Comparison of ENCODE assay signal across 25 cellular contexts in genomic region chr7:103983201-103983977, GRCh38. TPM values are rescaled to one million over a fixed set of nuclear protein-coding genes. Genes with fewer than 3 reads are reported as not detected.
A peak's percentile ranks its signal among the peaks of the same experiment; 100 is the strongest.
DNase-seq lines count a peak whose midpoint lies in the region; ATAC-seq, FAIRE-seq and TF ChIP-seq lines count a peak whose summit lies in the region.
"Had no signal": no experiment of that assay in that cellular context is flagged by ENCODE, and none has a peak within 500 bp of the region (broad histone marks: within the 10 kb centered on the region; RNA-seq: fewer than 3 reads in every experiment).

No MANE protein-coding gene starts in this region.

- peaks cover 9 to 22% of the 10 kb centered on the region in 2 experiments; a peak in 4 of 5 replicates for H3K4me1 ChIP-seq in K562 (replicated peaks in 1 of 2; ENCODE audit: control insufficient read depth in 2 of 2, insufficient read depth in 2 of 2, low read length in 2 of 2)
- H3K4me1 ChIP-seq in PC-3 (ENCODE audit: insufficient read depth, low read length), result no peaks in the 10 kb centered on the region
- H3K4me1 ChIP-seq in GM23248 (ENCODE audit: insufficient read depth), result no peaks in the 10 kb centered on the region
- H3K4me1 ChIP-seq: BE2C, BLaER1 had no signal

- DNase-seq in G401 (ENCODE audit: low spot score) (peak; percentile 60), K562 (ENCODE audit: extremely low read depth in 1 of 4, low spot score in 3 of 4) (no peak), cerebellum (ENCODE audit: low spot score) (peak; percentile 28), PC-3 (no peak), GM23248 (no peak)
- no peak for DNase-seq in stimulated activated naive CD8-positive, alpha-beta T cell treated with anti-CD3 and anti-CD28 coated beads, Interleukin-15, Interleukin-2, amounts not matched to agents 100 U/mL and 50 U/mL, for 24 hours
- DNase-seq: 8988T; ACHN; BE2C; CD4-positive, alpha-beta memory T cell; CD4-positive, CD25-positive, alpha-beta regulatory T cell; CD8-positive, alpha-beta memory T cell; COR-L47; DMS 273 treated with DMSO at 0.1 percent for 48 hours; DMS153; DMS53; DMS79; DND-41; EL; GF-D8 had no signal

- H3K9me2 ChIP-seq in PC-3 (replicated peaks; ENCODE audit: low read length) (no peaks in the 10 kb centered on the region), GM23248 (ENCODE audit: insufficient read depth) (no peaks in the 10 kb centered on the region)

- H3K9me3 ChIP-seq in K562 (replicated peaks; ENCODE audit: control insufficient read depth, insufficient read depth, low read depth, low read length) (no peaks in the 10 kb centered on the region), PC-3 (ENCODE audit: low read length) (no peaks in the 10 kb centered on the region), GM23248 (ENCODE audit: low read depth) (no peaks in the 10 kb centered on the region)
- H3K9me3 ChIP-seq: BE2C had no signal

- H3K4me3 ChIP-seq in K562 (no peak overlapping the region), PC-3 (ENCODE audit: low read length) (no peak overlapping the region), GM23248 (no peak overlapping the region)
- H3K4me3 ChIP-seq: BLaER1 had no signal

- H3K9me1 ChIP-seq in K562 (ENCODE audit: control insufficient read depth, insufficient read depth, low read length), result no peaks in the 10 kb centered on the region

- H3K9ac ChIP-seq in K562 (ENCODE audit: insufficient read depth in 1 of 2, low read depth in 2 of 2, low read length in 2 of 2) (no peak overlapping the region), PC-3 (ENCODE audit: low read length) (no peak overlapping the region), GM23248 (no peak overlapping the region)
- H3K9ac ChIP-seq: BLaER1 had no signal

- no peak overlapping the region for H3K4me2 ChIP-seq in K562 (ENCODE audit: insufficient read depth, low read length)
- H3K4me2 ChIP-seq in PC-3 (ENCODE audit: low read length), result no peak overlapping the region
- H3K4me2 ChIP-seq in GM23248 (ENCODE audit: unreplicated experiment), result no peak overlapping the region
- H3K4me2 ChIP-seq: BLaER1 had no signal

- intact Hi-C loops in K562 (cut with micrococcal nuclease), result loop anchor here (10.0 kb wide), 1 partner anchor 409 kb away; no protein-coding TSS in a partner anchor
- intact Hi-C loops in PC-3 (cut with micrococcal nuclease), result loop anchor here (5.0 to 10.0 kb wide), 2 partner anchors 119 to 391 kb away; no protein-coding TSS in a partner anchor

- no peak for TF ChIP-seq POLR2A in K562 (conservative IDR thresholded peaks at IDR 0.05)

- ATAC-seq in K562, result 0 out of 3 replicates have a peak, but pooled peaks have one; percentile 11
- no peak for ATAC-seq in stimulated activated naive CD8-positive, alpha-beta T cell treated with anti-CD3 and anti-CD28 coated beads, Interleukin-15, Interleukin-2, amounts not matched to agents 100 U/mL and 50 U/mL, for 24 hours
- no peak for ATAC-seq in PC-3

- peaks cover 50% of the 10 kb centered on the region for H3K79me2 ChIP-seq in K562 (ENCODE audit: control insufficient read depth, insufficient read depth, low read length)
- no peaks in the 10 kb centered on the region for H3K79me2 ChIP-seq in PC-3 (ENCODE audit: low read length)
- no peaks in the 10 kb centered on the region for H3K79me2 ChIP-seq in GM23248 (ENCODE audit: insufficient read depth)

- POLR2A ChIA-PET in K562 (lab: Yijun Ruan, JAX), result interaction anchor here (0.9 kb wide), 1 partner anchor 11 kb away, joined by 3 read pairs; no protein-coding TSS in a partner anchor
- POLR2A ChIA-PET in PC-3 (lab: Charles Lee; ENCODE audit: unreplicated experiment), result no interaction called here

- TF ChIP-seq RAD21 in K562 (CRISPR knock-in tag; conservative IDR thresholded peaks at IDR 0.05 in 1 of 2, IDR thresholded peaks at IDR 0.05 in 1 of 2), result no peak

- H4K20me1 ChIP-seq in K562 (replicated peaks; ENCODE audit: control insufficient read depth, insufficient read depth, low read length) (no peaks in the 10 kb centered on the region), PC-3 (ENCODE audit: low read length) (no peaks in the 10 kb centered on the region), GM23248 (ENCODE audit: insufficient read depth) (no peaks in the 10 kb centered on the region)
- H4K20me1 ChIP-seq: BLaER1 had no signal

- in situ Hi-C loops in G401 (cut with HindIII; ENCODE audit: low sequenced_read_pairs), result no loop called here
- in situ Hi-C loops in K562 (cut with MboI), result no loop called here
- in situ Hi-C loops in GM23248 (cut with MboI), result no loop called here

- WGBS in K562 (ENCODE audit: insufficient coverage, low coverage, missing lambda C conversion rate), result 70% methylated on average over 6 of the region's 6 CpGs
- 57 to 63% methylated on average over 6 of the region's 6 CpGs for WGBS in GM23248 (ENCODE audit: low coverage in 1 of 2, low lambda C conversion rate in 2 of 2, missing lambda C conversion rate in 2 of 2), 2 experiments

- H3K27me3 ChIP-seq in K562 (ENCODE audit: control insufficient read depth in 2 of 2, insufficient read depth in 2 of 2, low read length in 2 of 2), result no peaks in the 10 kb centered on the region
- peaks cover 40% of the 10 kb centered on the region for H3K27me3 ChIP-seq in PC-3 (ENCODE audit: low read length)
- peaks cover 28% of the 10 kb centered on the region for H3K27me3 ChIP-seq in GM23248 (replicated peaks; ENCODE audit: insufficient read depth)
- H3K27me3 ChIP-seq: BE2C, BLaER1 had no signal

- no peak for TF ChIP-seq EP300 in K562 (IDR thresholded peaks at IDR 0.05; ENCODE audit: low read length)

- peak; percentile 26 for FAIRE-seq in K562 (lab: Jason Lieb, UNC)
- FAIRE-seq: GM12891, GM19239 had no signal

- no peaks in the 10 kb centered on the region for H3F3A ChIP-seq in PC-3 (ENCODE audit: low read length, unreplicated experiment)
- H3F3A ChIP-seq in GM23248 (ENCODE audit: insufficient read depth), result no peaks in the 10 kb centered on the region

- no peak overlapping the region for H3K27ac ChIP-seq in K562 (ENCODE audit: extremely low read depth, low read depth, low read length)
- no peak overlapping the region for H3K27ac ChIP-seq in PC-3 (ENCODE audit: low read length)
- H3K27ac ChIP-seq in GM23248, result no peak overlapping the region
- H3K27ac ChIP-seq: BLaER1 had no signal

- CTCF ChIA-PET in K562 (lab: Yijun Ruan, JAX; ENCODE audit: low intra/inter-chr PET ratio) (no interaction called here), PC-3 (lab: Charles Lee) (no interaction called here)

- BruUV-seq in K562 (replicated peaks; lab: Mats Ljungman, UMichigan) (no TSS peak), PC-3 (replicated peaks; lab: Mats Ljungman, UMichigan) (no TSS peak)

- TF ChIP-seq CTCF in K562 (IDR thresholded peaks at IDR 0.05 in 2 of 3, conservative IDR thresholded peaks at IDR 0.05 in 1 of 3; ENCODE audit: insufficient read depth in 2 of 3, low read depth in 1 of 3, low read length in 3 of 3) (no peak), PC-3 (conservative IDR thresholded peaks at IDR 0.05; ENCODE audit: low read depth, low read length) (no peak)

- H3K36me3 ChIP-seq in K562 (ENCODE audit: control insufficient read depth, insufficient read depth, low read length) (no peaks in the 10 kb centered on the region; the same call in 2 of the 3 replicates), PC-3 (ENCODE audit: low read depth, low read length) (no peaks in the 10 kb centered on the region), GM23248 (ENCODE audit: low read depth) (no peaks in the 10 kb centered on the region)
- H3K36me3 ChIP-seq: BLaER1 had no signal

- H2AFZ ChIP-seq in K562 (ENCODE audit: low read depth, low read length) (no peak overlapping the region; the same call in 1 of the 2 replicates), PC-3 (ENCODE audit: low read length) (no peak overlapping the region), GM23248 (no peak overlapping the region)

TF ChIP-seq in K562, 482 proteins besides CTCF, POLR2A, EP300 and RAD21 (continues in another document):
- TF ChIP-seq SPI1 (IDR thresholded peaks at IDR 0.05; ENCODE audit: borderline replicate concordance, low read depth, low read length) (no peak), SETDB1 (IDR thresholded peaks at IDR 0.05; ENCODE audit: low read length) (no peak), EWSR1 (IDR thresholded peaks at IDR 0.05; ENCODE audit: borderline replicate concordance, low read depth, partially characterized antibody) (no peak), RBM39 (optimal IDR thresholded peaks at IDR 0.05; ENCODE audit: low read depth, low read length) (no peak), RFX1 (IDR thresholded peaks at IDR 0.05) (no peak), ZBTB12 (CRISPR knock-in tag; IDR thresholded peaks at IDR 0.05) (no peak), EHMT2 (IDR thresholded peaks at IDR 0.05) (no peak)

RNA-seq across cellular contexts. Expression of gene RELN, which starts 6.1 kb away (rescaled TPM):
- 0.03 TPM in 1 of 2 replicates, not detected in the other for total RNA-seq in G401 (2014; rRNA removed; shearing (Covaris generic))
- 72.2 and 98.2 TPM in 2 replicates for total RNA-seq in K562 (2011; cell fraction: chromatin; rRNA removed; ENCODE audit: low replicate concordance)
- total RNA-seq in K562 (2011; cell fraction: nucleolus; rRNA removed), result 75.9 and 76.6 TPM in 2 replicates
- total RNA-seq in K562 (2011; cell fraction: nucleoplasm; rRNA removed), result 90.5 and 107 TPM in 2 replicates
- total RNA-seq in K562 (2014; rRNA removed), result 18.1 and 22.3 TPM in 2 replicates
- 21.5 and 22.2 TPM in 2 replicates for total RNA-seq in K562 (2014; rRNA removed; fragmentation: Illumina TruSeq; extraction: Trizol)
- total RNA-seq in K562 (2015; rRNA removed; fragmentation: Illumina TruSeq; extraction: Trizol), result 16.5 and 17.4 TPM in 2 replicates
- 25.1 and 25.9 TPM in 2 replicates for total RNA-seq in K562 (2021)
- polyA plus RNA-seq in K562 (2011; rRNA removed), result 34.2 and 43.2 TPM in 2 replicates
- polyA plus RNA-seq in K562 (2011; cell fraction: cytosol; rRNA removed), result 34.8 and 41.8 TPM in 2 replicates
- polyA plus RNA-seq in K562 (2011; cell fraction: nucleus; rRNA removed), result 36.2 TPM in 2 replicates
- polyA plus RNA-seq in K562 (2012), result 19.0 and 23.5 TPM in 2 replicates
- 24.4 and 24.5 TPM in 2 replicates for polyA plus RNA-seq in K562 (2014; fragmentation: Illumina TruSeq; extraction: Trizol)
- 10 to 100 TPM; 12.9 to 15.3 TPM for polyA plus RNA-seq in K562 (2014; fragmentation: Nextera tagmentation; extraction: Ambion mirVana)
- 17.1 and 23.6 TPM in 2 replicates for polyA plus RNA-seq in K562 (2014; rRNA removed)
- polyA minus RNA-seq in K562 (2011; rRNA and poly(A)+ RNA removed), result 162 and 229 TPM in 2 replicates
- 65.4 and 75.6 TPM in 2 replicates for polyA minus RNA-seq in K562 (2011; cell fraction: cytosol; rRNA and poly(A)+ RNA removed)
- polyA minus RNA-seq in K562 (2011; cell fraction: nucleus; rRNA and poly(A)+ RNA removed), result 45.0 and 71.8 TPM in 2 replicates
- 390 TPM for total RNA-seq in cerebellum
- total RNA-seq in PC-3 (2014; rRNA removed), result 8.0 and 15.8 TPM in 2 replicates
- total RNA-seq in GM23248 (2014; rRNA removed; shearing (Covaris generic)), result 0.38 and 0.97 TPM in 2 replicates
- 0.60 and 0.76 TPM in 2 replicates for polyA plus RNA-seq in GM23248 (2016; fragmentation: Nextera tagmentation; extraction: Ambion mirVana)
- total RNA-seq: A673; CD4-positive, alpha-beta memory T cell; CD4-positive, CD25-positive, alpha-beta regulatory T cell; CD8-positive, alpha-beta memory T cell had no signal
- polyA plus RNA-seq: CD14-positive monocyte; CD4-positive, alpha-beta memory T cell; CD4-positive, CD25-positive, alpha-beta regulatory T cell; CD8-positive, alpha-beta memory T cell had no signal

Comparison
In these comparisons a context has a peak if more than half of its experiments do, and no peak if none do; other contexts are left out.
1. DNase-seq: peak in G401 (single experiment) and cerebellum (single experiment); none in K562 (0 of 4), stimulated activated naive CD8-positive, alpha-beta T cell treated with anti-CD3 and anti-CD28 coated beads, Interleukin-15, Interleukin-2, amounts not matched to agents 100 U/mL and 50 U/mL, for 24 hours (single experiment), PC-3 (single experiment) and GM23248 (single experiment).